18 cellular contexts compared by ENCODE assay signal in genomic region chr13:85589021-85589420, GRCh38.
A peak's percentile ranks its signal among the peaks of the same experiment; 100 is the strongest.
DNase-seq lines count a peak whose midpoint lies in the region; ATAC-seq and TF ChIP-seq lines count a peak whose summit lies in the region.
"Had no signal": no experiment of that assay in that cellular context is flagged by ENCODE, and none has a peak within 500 bp of the region (broad histone marks: within the 10 kb centered on the region; RNA-seq: fewer than 3 reads in every experiment).

No MANE protein-coding gene starts in this region.

- no peak overlapping the region for H3K23ac ChIP-seq in trophoblast cell (ENCODE audit: low read length)
- no peak overlapping the region for H3K23ac ChIP-seq in neuronal stem cell (ENCODE audit: low read depth, low read length, poor library complexity)

- H3K18ac ChIP-seq in trophoblast cell (ENCODE audit: low read length) (peak overlapping the region; percentile 80), neuronal stem cell (ENCODE audit: low read length) (no peak overlapping the region)

- peak overlapping the region; percentile 23 for H2AK5ac ChIP-seq in trophoblast cell (ENCODE audit: low read length)
- no peak overlapping the region for H2AK5ac ChIP-seq in neuronal stem cell (ENCODE audit: low read depth, low read length)

- H3K27me3 Mint-ChIP-seq in GM23338 (ENCODE audit: insufficient read depth, low read depth, poor library complexity) (no peaks in the 10 kb centered on the region), mesothelial cell of epicardium (ENCODE audit: low read depth) (no peaks in the 10 kb centered on the region)
- H3K27me3 Mint-ChIP-seq: B cell had no signal

- no peaks in the 10 kb centered on the region for H3K9me2 ChIP-seq in GM23338 (ENCODE audit: insufficient read depth)
- H3K9me2 ChIP-seq in Karpas-422 (replicated peaks; ENCODE audit: insufficient read depth, low read length): no peaks in the 10 kb centered on the region

- DNase-seq in GM23338 (ENCODE audit: low spot score) (no peak), Karpas-422 (no peak), islet precursor cell (peak; percentile 64), trophoblast cell (no peak), NOMO-1 treated with DMSO at 0.1 percent for 48 hours (lab: John Stamatoyannopoulos, UW; ENCODE audit: unreplicated experiment) (no peak), neuronal stem cell (ENCODE audit: low spot score) (no peak), mesothelial cell of epicardium (ENCODE audit: low spot score in 2 of 2, unreplicated experiment in 2 of 2) (no peak), SJCRH30 (no peak)
- DNase-seq: Calu3; CD8-positive, alpha-beta T cell; DND-41; EL; HCEC 1CT had no signal

- no peaks in the 10 kb centered on the region for H3F3A ChIP-seq in GM23338 (replicated peaks; ENCODE audit: low read depth)

- H3K9ac ChIP-seq in Karpas-422 (ENCODE audit: low read length): no peak overlapping the region
- no peak overlapping the region for H3K9ac ChIP-seq in trophoblast cell (ENCODE audit: low read length)
- H3K9ac ChIP-seq in neuronal stem cell (ENCODE audit: low read depth, low read length, poor library complexity): no peak overlapping the region
- H3K9ac ChIP-seq: BLaER1 treated with 17β-estradiol and CSF1 and Interleukin-3, amounts not matched to agents 10 nM and 100 nM had no signal

- H2AFZ ChIP-seq in GM23338 (peak overlapping the region; percentile 94), Karpas-422 (ENCODE audit: low read length) (0 out of 2 replicates have a peak overlapping the region, but pooled peaks have one; percentile 26), trophoblast cell (ENCODE audit: insufficient read depth, low read length, poor library complexity) (peak overlapping the region; percentile 10), neuronal stem cell (ENCODE audit: low read length) (no peak overlapping the region)

- H3K27ac ChIP-seq in GM23338 (ENCODE audit: low read depth) (no peak overlapping the region), Karpas-422 (ENCODE audit: low read length) (no peak overlapping the region), trophoblast cell (ENCODE audit: low read depth, low read length) (peak overlapping the region; percentile 61), neuronal stem cell (replicated peaks; ENCODE audit: low read length) (no peak overlapping the region), SJCRH30 (no peak overlapping the region)
- H3K27ac ChIP-seq: BLaER1 treated with 17β-estradiol and CSF1 and Interleukin-3, amounts not matched to agents 10 nM and 100 nM; HL-60 had no signal

- peak overlapping the region; percentile 16 for H3K14ac ChIP-seq in trophoblast cell (ENCODE audit: low read length)
- no peak overlapping the region for H3K14ac ChIP-seq in neuronal stem cell (ENCODE audit: low read length)

- H2BK5ac ChIP-seq in trophoblast cell (ENCODE audit: low read depth, low read length, poor library complexity): peak overlapping the region; percentile 91
- no peak overlapping the region for H2BK5ac ChIP-seq in neuronal stem cell (ENCODE audit: low read length)

- H3K4me1 Mint-ChIP-seq in GM23338 (peaks cover 20% of the 10 kb centered on the region), mesothelial cell of epicardium (peaks cover 14% of the 10 kb centered on the region)
- H3K4me1 Mint-ChIP-seq: B cell had no signal

- H4K12ac ChIP-seq in trophoblast cell (ENCODE audit: low read depth, low read length): no peak overlapping the region

- H3K4me3 Mint-ChIP-seq in GM23338 (no peak overlapping the region), mesothelial cell of epicardium (no peak overlapping the region)
- H3K4me3 Mint-ChIP-seq: B cell; CD8-positive, alpha-beta T cell had no signal

- H2BK15ac ChIP-seq in neuronal stem cell (ENCODE audit: low read length): no peak overlapping the region

- H3K4me3 ChIP-seq in GM23338 (no peak overlapping the region), Karpas-422 (ENCODE audit: low read length) (no peak overlapping the region), trophoblast cell (ENCODE audit: low read depth, low read length) (no peak overlapping the region), neuronal stem cell (ENCODE audit: low read length in 2 of 2) (no peak overlapping the region), SJCRH30 (no peak overlapping the region)
- H3K4me3 ChIP-seq: BLaER1 treated with 17β-estradiol and CSF1 and Interleukin-3, amounts not matched to agents 10 nM and 100 nM; GM12878; K562 had no signal

- no peak for TF ChIP-seq CTCF in GM23338 (conservative IDR thresholded peaks at IDR 0.05; ENCODE audit: low read depth in 2 of 2)
- no peak for TF ChIP-seq CTCF in mesothelial cell of epicardium (IDR thresholded peaks at IDR 0.05; ENCODE audit: unreplicated experiment)

- H4K20me1 ChIP-seq in GM23338 (replicated peaks; ENCODE audit: insufficient read depth) (no peaks in the 10 kb centered on the region), Karpas-422 (ENCODE audit: insufficient read depth, low read depth, low read length) (no peaks in the 10 kb centered on the region)
- H4K20me1 ChIP-seq: BLaER1 treated with 17β-estradiol and CSF1 and Interleukin-3, amounts not matched to agents 10 nM and 100 nM had no signal

- peaks cover 9% of the 10 kb centered on the region; the same call in 2 of the 3 replicates for H3K36me3 Mint-ChIP-seq in GM23338 (ENCODE audit: low read depth)
- H3K36me3 Mint-ChIP-seq in mesothelial cell of epicardium: peaks cover 7% of the 10 kb centered on the region
- H3K36me3 Mint-ChIP-seq: CD8-positive, alpha-beta T cell had no signal

- peak overlapping the region; percentile 92 for H4K91ac ChIP-seq in trophoblast cell (ENCODE audit: low read depth, low read length)
- H4K91ac ChIP-seq in neuronal stem cell (ENCODE audit: low read depth, low read length, poor library complexity): no peak overlapping the region

- H4K8ac ChIP-seq in trophoblast cell (ENCODE audit: low read depth, low read length): peak overlapping the region; percentile 42
- H4K8ac ChIP-seq in neuronal stem cell (ENCODE audit: low read depth, low read length): no peak overlapping the region

- H3K36me3 ChIP-seq in GM23338 (ENCODE audit: insufficient read depth): no peaks in the 10 kb centered on the region
- no peaks in the 10 kb centered on the region for H3K36me3 ChIP-seq in Karpas-422 (ENCODE audit: insufficient read depth, low read length)
- no peaks in the 10 kb centered on the region for H3K36me3 ChIP-seq in trophoblast cell (ENCODE audit: control insufficient read depth in 1 of 2, insufficient read depth in 2 of 2, low read length in 2 of 2)
- no peaks in the 10 kb centered on the region for H3K36me3 ChIP-seq in neuronal stem cell (replicated peaks in 1 of 2; ENCODE audit: control insufficient read depth in 2 of 2, insufficient read depth in 2 of 2, low read length in 2 of 2)
- H3K36me3 ChIP-seq in SJCRH30: no peaks in the 10 kb centered on the region
- H3K36me3 ChIP-seq: BLaER1 treated with 17β-estradiol and CSF1 and Interleukin-3, amounts not matched to agents 10 nM and 100 nM had no signal

- WGBS in trophoblast cell (ENCODE audit: extremely low coverage, insufficient coverage, insufficient read length): no CpG with 5 or more reads among the region's 5 CpGs
- WGBS in neuronal stem cell (ENCODE audit: extremely low coverage in 2 of 2, insufficient read length in 2 of 2, insufficient replicate concordance in 1 of 2), 2 donors: no CpG with 5 or more reads among the region's 5 CpGs

- peak overlapping the region; percentile 24 for H3K27ac Mint-ChIP-seq in GM23338
- no peak overlapping the region for H3K27ac Mint-ChIP-seq in mesothelial cell of epicardium
- H3K27ac Mint-ChIP-seq: B cell; CD8-positive, alpha-beta T cell had no signal

- H3K79me1 ChIP-seq in trophoblast cell (ENCODE audit: low read length) (peaks cover 20% of the 10 kb centered on the region), neuronal stem cell (ENCODE audit: low read depth, low read length) (no peaks in the 10 kb centered on the region)

- H2BK120ac ChIP-seq in trophoblast cell (ENCODE audit: insufficient read depth, low read length, poor library complexity): peak overlapping the region; percentile 65
- H2BK120ac ChIP-seq in neuronal stem cell (ENCODE audit: low read depth, low read length): no peak overlapping the region

- H3K4me2 ChIP-seq in GM23338 (no peak overlapping the region), Karpas-422 (ENCODE audit: low read depth, low read length, poor library complexity, severe bottlenecking) (no peak overlapping the region), trophoblast cell (ENCODE audit: low read length) (no peak overlapping the region), neuronal stem cell (ENCODE audit: insufficient read depth, low read length, poor library complexity, severe bottlenecking) (no peak overlapping the region)
- H3K4me2 ChIP-seq: BLaER1 treated with 17β-estradiol and CSF1 and Interleukin-3, amounts not matched to agents 10 nM and 100 nM had no signal

- H3K9me3 Mint-ChIP-seq in GM23338 (peaks cover 6% of the 10 kb centered on the region), mesothelial cell of epicardium (peaks cover 11% of the 10 kb centered on the region)

- H3K79me2 ChIP-seq in GM23338 (replicated peaks; ENCODE audit: insufficient read depth) (no peaks in the 10 kb centered on the region), Karpas-422 (ENCODE audit: low read length) (no peaks in the 10 kb centered on the region), trophoblast cell (ENCODE audit: control insufficient read depth, insufficient read depth, low read length, poor library complexity) (peaks cover 2% of the 10 kb centered on the region)

- H3K27me3 ChIP-seq in GM23338 (ENCODE audit: insufficient read depth): no peaks in the 10 kb centered on the region
- no peaks in the 10 kb centered on the region for H3K27me3 ChIP-seq in Karpas-422 (ENCODE audit: low read length)
- H3K27me3 ChIP-seq in trophoblast cell (ENCODE audit: insufficient read depth, low read length): no peaks in the 10 kb centered on the region
- no peaks in the 10 kb centered on the region for H3K27me3 ChIP-seq in neuronal stem cell (ENCODE audit: control insufficient read depth in 3 of 3, insufficient read depth in 3 of 3, low read depth in 1 of 3, low read length in 3 of 3)
- no peaks in the 10 kb centered on the region for H3K27me3 ChIP-seq in SJCRH30
- H3K27me3 ChIP-seq: BLaER1 treated with 17β-estradiol and CSF1 and Interleukin-3, amounts not matched to agents 10 nM and 100 nM had no signal

- H2BK12ac ChIP-seq in trophoblast cell (ENCODE audit: low read length) (peak overlapping the region; percentile 83), neuronal stem cell (ENCODE audit: low read length) (no peak overlapping the region)

- H3K4me1 ChIP-seq in GM23338 (ENCODE audit: insufficient read depth) (peaks cover 16% of the 10 kb centered on the region), Karpas-422 (ENCODE audit: low read length) (no peaks in the 10 kb centered on the region), trophoblast cell (ENCODE audit: control insufficient read depth in 1 of 2, insufficient read depth in 2 of 2, low read length in 2 of 2) (peaks cover 8 to 12% of the 10 kb centered on the region in 2 experiments), neuronal stem cell (ENCODE audit: control insufficient read depth in 2 of 2, insufficient read depth in 1 of 2, low read depth in 1 of 2, low read length in 2 of 2) (no peaks in the 10 kb centered on the region), SJCRH30 (no peaks in the 10 kb centered on the region)

- no peaks in the 10 kb centered on the region for H3K9me3 ChIP-seq in Karpas-422 (ENCODE audit: low read length)
- H3K9me3 ChIP-seq in trophoblast cell (ENCODE audit: insufficient read depth, low read depth, low read length): no peaks in the 10 kb centered on the region
- H3K9me3 ChIP-seq in neuronal stem cell (replicated peaks in 1 of 2; ENCODE audit: control insufficient read depth in 2 of 2, insufficient read depth in 1 of 2, low read depth in 1 of 2, low read length in 2 of 2): no peaks in the 10 kb centered on the region
- H3K9me3 ChIP-seq in SJCRH30 (replicated peaks): no peaks in the 10 kb centered on the region

- ATAC-seq in GM23338: peak; percentile 53
- ATAC-seq: CD8-positive, alpha-beta T cell; GM12878; K562 had no signal

- H3K4ac ChIP-seq in trophoblast cell (ENCODE audit: low read depth, low read length) (peak overlapping the region; percentile 4), neuronal stem cell (ENCODE audit: low read length) (no peak overlapping the region)
